15 cellular contexts compared by ENCODE assay signal in genomic region chr3:14547693-14548092, GRCh38. TPM values are rescaled to one million over a fixed set of nuclear protein-coding genes. Genes with fewer than 3 reads are reported as not detected.
"Had no signal": no experiment of that assay in that cellular context is flagged by ENCODE, and none has a peak within 500 bp of the region (broad histone marks: within the 10 kb centered on the region; RNA-seq: fewer than 3 reads in every experiment).

No MANE protein-coding gene starts in this region.

- H3K4me2 ChIP-seq: neural progenitor cell had no signal

- H3K27me3 ChIP-seq: transverse colon, vagina had no signal

- H3K4me1 ChIP-seq: neural progenitor cell had no signal

- H3K4me1 Mint-ChIP-seq: activated CD4-positive, alpha-beta T cell treated with anti-CD3 and anti-CD28 coated beads, Interleukin-2, amount 10 ng/mL, durations not matched to agents 7 days and 5 days; activated CD8-positive, alpha-beta memory T cell treated with anti-CD3 and anti-CD28 coated beads, Interleukin-2, amount 10 ng/mL, durations not matched to agents 7 days and 5 days; activated naive CD4-positive, alpha-beta T cell treated with anti-CD3 and anti-CD28 coated beads, Interleukin-2, amount 10 ng/mL, durations not matched to agents 7 days and 5 days; immature natural killer cell had no signal

- H3K4me3 Mint-ChIP-seq: activated CD4-positive, alpha-beta T cell treated with anti-CD3 and anti-CD28 coated beads, Interleukin-2, amount 10 ng/mL, durations not matched to agents 7 days and 5 days; activated CD8-positive, alpha-beta memory T cell treated with anti-CD3 and anti-CD28 coated beads, Interleukin-2, amount 10 ng/mL, durations not matched to agents 7 days and 5 days; activated CD8-positive, alpha-beta T cell treated with anti-CD3 and anti-CD28 coated beads for 36 hours; activated naive CD4-positive, alpha-beta T cell treated with anti-CD3 and anti-CD28 coated beads, Interleukin-2, amount 10 ng/mL, durations not matched to agents 7 days and 5 days; immature natural killer cell; naive thymus-derived CD8-positive, alpha-beta T cell; neural progenitor cell; stimulated activated memory B cell treated with anti-CD40 and anti-IgM and Interleukin-4, amounts not matched to agents 10 μg/mL and 1 μg/mL and 100 μg/mL, for 72 hours had no signal

- H3K9me3 Mint-ChIP-seq: activated CD4-positive, alpha-beta T cell treated with anti-CD3 and anti-CD28 coated beads, Interleukin-2, amount 10 ng/mL, durations not matched to agents 7 days and 5 days; activated CD8-positive, alpha-beta T cell treated with anti-CD3 and anti-CD28 coated beads for 36 hours; activated naive CD4-positive, alpha-beta T cell treated with anti-CD3 and anti-CD28 coated beads, Interleukin-2, amount 10 ng/mL, durations not matched to agents 7 days and 5 days; immature natural killer cell; neural progenitor cell; stimulated activated memory B cell treated with anti-CD40 and anti-IgM and Interleukin-4, amounts not matched to agents 10 μg/mL and 1 μg/mL and 100 μg/mL, for 72 hours had no signal

- H3K27ac Mint-ChIP-seq: activated CD4-positive, alpha-beta T cell treated with anti-CD3 and anti-CD28 coated beads, Interleukin-2, amount 10 ng/mL, durations not matched to agents 7 days and 5 days; activated CD8-positive, alpha-beta memory T cell treated with anti-CD3 and anti-CD28 coated beads, Interleukin-2, amount 10 ng/mL, durations not matched to agents 7 days and 5 days; activated CD8-positive, alpha-beta T cell treated with anti-CD3 and anti-CD28 coated beads for 36 hours; activated naive CD4-positive, alpha-beta T cell treated with anti-CD3 and anti-CD28 coated beads, Interleukin-2, amount 10 ng/mL, durations not matched to agents 7 days and 5 days; immature natural killer cell; naive thymus-derived CD8-positive, alpha-beta T cell; neural progenitor cell; stimulated activated memory B cell treated with anti-CD40 and anti-IgM and Interleukin-4, amounts not matched to agents 10 μg/mL and 1 μg/mL and 100 μg/mL, for 72 hours had no signal

- H3K36me3 Mint-ChIP-seq: activated CD8-positive, alpha-beta memory T cell treated with anti-CD3 and anti-CD28 coated beads, Interleukin-2, amount 10 ng/mL, durations not matched to agents 7 days and 5 days; activated naive CD4-positive, alpha-beta T cell treated with anti-CD3 and anti-CD28 coated beads, Interleukin-2, amount 10 ng/mL, durations not matched to agents 7 days and 5 days; immature natural killer cell; naive thymus-derived CD8-positive, alpha-beta T cell; neural progenitor cell; stimulated activated memory B cell treated with anti-CD40 and anti-IgM and Interleukin-4, amounts not matched to agents 10 μg/mL and 1 μg/mL and 100 μg/mL, for 72 hours had no signal

- H3K36me3 ChIP-seq: neural progenitor cell, transverse colon, vagina had no signal

- H3K9me3 ChIP-seq: psoas muscle, transverse colon, vagina had no signal

- H3K4me3 ChIP-seq: neural progenitor cell, psoas muscle, skin epidermis, transverse colon, vagina had no signal

- H3K27ac ChIP-seq: neural progenitor cell, skin epidermis, transverse colon, vagina, VCaP had no signal

RNA-seq across cellular contexts. Expression of gene GRIP2, which starts 7.6 kb away (rescaled TPM):
- total RNA-seq: activated CD8-positive, alpha-beta memory T cell treated with anti-CD3 and anti-CD28 coated beads, Interleukin-2, amount 10 ng/mL, durations not matched to agents 7 days and 5 days; activated CD8-positive, alpha-beta T cell treated with anti-CD3 and anti-CD28 coated beads for 36 hours; kidney epithelial cell; naive thymus-derived CD8-positive, alpha-beta T cell; T-helper 2 cell treated with Interferon-gamma antibody and Interleukin-4, amounts not matched to agents 100 ng/mL and 5 ng/mL, for 36 hours had no signal
- polyA plus RNA-seq: immature natural killer cell; naive thymus-derived CD8-positive, alpha-beta T cell had no signal
